ENCODE assay signal across 18 cellular contexts in genomic region chr16:85441890-85442670, GRCh38.
DNase-seq lines count a peak whose midpoint lies in the region; ATAC-seq, FAIRE-seq and TF ChIP-seq lines count a peak whose summit lies in the region.
"Had no signal": no experiment of that assay in that cellular context is flagged by ENCODE, and none has a peak within 500 bp of the region (broad histone marks: within the 10 kb centered on the region; RNA-seq: fewer than 3 reads in every experiment).

No MANE protein-coding gene starts in this region.

- H3K79me2 ChIP-seq in GM12878 (ENCODE audit: control insufficient read depth, insufficient read depth, low read length) = no peaks in the 10 kb centered on the region

- H3K27me3 ChIP-seq in Caco-2 (replicated peaks; ENCODE audit: control insufficient read depth, insufficient read depth, low read length) (no peaks in the 10 kb centered on the region), GM12878 (replicated peaks in 1 of 2; ENCODE audit: control insufficient read depth in 2 of 2, insufficient read depth in 2 of 2, low read length in 1 of 2) (no peaks in the 10 kb centered on the region)

- no peak for TF ChIP-seq RAD21 in GM12878 (IDR thresholded peaks at IDR 0.05; ENCODE audit: insufficient read depth, low read depth, low read length)

- BruUV-seq in Caco-2 (replicated peaks; lab: Mats Ljungman, UMichigan) (no TSS peak), GM12878 (replicated peaks; lab: Mats Ljungman, UMichigan) (no TSS peak)

- DNase-seq in Caco-2 = no peak
- DNase-seq in GM12878 (ENCODE audit: low read depth, low spot score) = no peak
- no peak for DNase-seq in glutamatergic neuron
- no peak for DNase-seq in stimulated activated effector memory CD8-positive, alpha-beta T cell treated with anti-CD3 and anti-CD28 coated beads, Interleukin-12 subunit alpha, Interleukin-12 subunit beta, amount 100 ng/mL, for 72 hours (ENCODE audit: low spot score in 2 of 2)
- DNase-seq in activated CD4-positive, alpha-beta T cell treated with anti-CD3 and anti-CD28 coated beads for 4 hours = no peak
- no peak for DNase-seq in urothelium cell line (ENCODE audit: low spot score)
- DNase-seq: 8988T; CD4-positive, alpha-beta memory T cell; DMS 273 treated with DMSO at 0.1 percent for 48 hours; DMS53; H7 had no signal

- intact Hi-C loops in Caco-2 (cut with micrococcal nuclease; ENCODE audit: unreplicated experiment) (no loop called here), GM12878 (cut with micrococcal nuclease; ENCODE audit: unreplicated experiment) (loop anchor here (1.0 to 10.0 kb wide), 2 partner anchors 113 to 168 kb away; no protein-coding TSS in a partner anchor)

- no peaks in the 10 kb centered on the region for H4K20me1 ChIP-seq in GM12878 (ENCODE audit: control insufficient read depth, insufficient read depth)
- H4K20me1 ChIP-seq: BLaER1 had no signal

- H2AFZ ChIP-seq in GM12878 (ENCODE audit: control insufficient read depth, low read depth, low read length) = no peak overlapping the region
- H2AFZ ChIP-seq: GM23338 had no signal

- H3K4me3 ChIP-seq in Caco-2 (ENCODE audit: low read depth, low read length) = no peak overlapping the region
- H3K4me3 ChIP-seq in GM12878 = no peak overlapping the region
- H3K4me3 ChIP-seq: BLaER1, GM23338 had no signal

- H3K27ac Mint-ChIP-seq in Caco-2 (ENCODE audit: unreplicated experiment) = peak overlapping the region; percentile 74
- H3K27ac Mint-ChIP-seq in glutamatergic neuron (ENCODE audit: unreplicated experiment) = peak overlapping the region; percentile 62
- H3K27ac Mint-ChIP-seq in stimulated activated effector memory CD8-positive, alpha-beta T cell treated with anti-CD3 and anti-CD28 coated beads, Interleukin-12 subunit alpha, Interleukin-12 subunit beta, amount 100 ng/mL, for 72 hours = peak overlapping the region; percentile 54
- H3K27ac Mint-ChIP-seq: GM23338 had no signal

- H3K9me3 Mint-ChIP-seq in Caco-2 (ENCODE audit: unreplicated experiment) = no peaks in the 10 kb centered on the region
- peaks cover 34% of the 10 kb centered on the region for H3K9me3 Mint-ChIP-seq in glutamatergic neuron (ENCODE audit: unreplicated experiment)
- no peaks in the 10 kb centered on the region for H3K9me3 Mint-ChIP-seq in stimulated activated effector memory CD8-positive, alpha-beta T cell treated with anti-CD3 and anti-CD28 coated beads, Interleukin-12 subunit alpha, Interleukin-12 subunit beta, amount 100 ng/mL, for 72 hours
- H3K9me3 Mint-ChIP-seq: CD14-positive monocyte, GM23338 had no signal

- no peak for TF ChIP-seq EP300 in GM12878 (IDR thresholded peaks at IDR 0.05; ENCODE audit: borderline replicate concordance in 1 of 2, control insufficient read depth in 1 of 2, low read depth in 2 of 2, low read length in 2 of 2)

- H3K4me1 ChIP-seq in Caco-2 (peaks cover 45% of the 10 kb centered on the region), GM12878 (ENCODE audit: control insufficient read depth, insufficient read depth, low read length) (no peaks in the 10 kb centered on the region)

- SMC1A ChIA-PET in GM12878 (lab: Charles Lee; ENCODE audit: uncharacterized antibody, unreplicated experiment) = interaction anchor here (0.6 kb wide), 1 partner anchor 1714 kb away, joined by 3 read pairs; no protein-coding TSS in a partner anchor

- CTCF ChIA-PET in Caco-2 (lab: Charles Lee) = interaction anchor here (0.9 kb wide), 1 partner anchor 115 kb away, joined by 3 read pairs; no protein-coding TSS in a partner anchor
- CTCF ChIA-PET in GM12878 (lab: Yijun Ruan, JAX) = interaction anchor here (0.7 to 3.6 kb wide), 11 partner anchors 11 to 233 kb away, joined by 3 to 21 read pairs (median 3); no protein-coding TSS in a partner anchor

- POLR2A ChIA-PET in Caco-2 (lab: Charles Lee) (no interaction called here), GM12878 (lab: Charles Lee) (no interaction called here)

- TF ChIP-seq CTCF in Caco-2 (IDR thresholded peaks at IDR 0.05; ENCODE audit: insufficient read depth in 1 of 2, low read depth in 1 of 2, low read length in 1 of 2, severe bottlenecking in 1 of 2, unreplicated experiment in 1 of 2) (no peak), GM12878 (IDR thresholded peaks at IDR 0.05 in 2 of 3, conservative IDR thresholded peaks at IDR 0.05 in 1 of 3; ENCODE audit: control insufficient read depth in 2 of 3, extremely low read depth in 1 of 3, insufficient read depth in 1 of 3, low read depth in 3 of 3, low read length in 3 of 3) (no peak), glutamatergic neuron (IDR thresholded peaks at IDR 0.05; ENCODE audit: partially characterized antibody, unreplicated experiment) (no peak)

- TF ChIP-seq POLR2A in GM12878 (IDR thresholded peaks at IDR 0.05; ENCODE audit: low read depth, low read length) = no peak

- WGBS in GM12878 (ENCODE audit: insufficient coverage, insufficient replicate concordance, low lambda C conversion rate, missing lambda C conversion rate) = 28% methylated on average over 12 of the region's 12 CpGs

- H3K4me3 Mint-ChIP-seq in Caco-2 (ENCODE audit: unreplicated experiment) (no peak overlapping the region), glutamatergic neuron (ENCODE audit: unreplicated experiment) (peak overlapping the region; percentile 34)
- no peak overlapping the region for H3K4me3 Mint-ChIP-seq in stimulated activated effector memory CD8-positive, alpha-beta T cell treated with anti-CD3 and anti-CD28 coated beads, Interleukin-12 subunit alpha, Interleukin-12 subunit beta, amount 100 ng/mL, for 72 hours
- H3K4me3 Mint-ChIP-seq: CD14-positive monocyte; CD4-positive, alpha-beta memory T cell; GM23338 had no signal

- H3K36me3 ChIP-seq in Caco-2 (ENCODE audit: control insufficient read depth, insufficient read depth, low read length) (no peaks in the 10 kb centered on the region), GM12878 (ENCODE audit: control insufficient read depth in 2 of 2, insufficient read depth in 2 of 2, low read length in 1 of 2) (no peaks in the 10 kb centered on the region)
- H3K36me3 ChIP-seq: BLaER1 had no signal

- H3K27ac ChIP-seq in GM12878 (ENCODE audit: control insufficient read depth, insufficient read depth) = no peak overlapping the region

- no peaks in the 10 kb centered on the region for H3K36me3 Mint-ChIP-seq in Caco-2 (ENCODE audit: insufficient read depth, unreplicated experiment)
- no peaks in the 10 kb centered on the region for H3K36me3 Mint-ChIP-seq in glutamatergic neuron (ENCODE audit: unreplicated experiment)
- no peaks in the 10 kb centered on the region for H3K36me3 Mint-ChIP-seq in stimulated activated effector memory CD8-positive, alpha-beta T cell treated with anti-CD3 and anti-CD28 coated beads, Interleukin-12 subunit alpha, Interleukin-12 subunit beta, amount 100 ng/mL, for 72 hours
- H3K36me3 Mint-ChIP-seq: CD14-positive monocyte; CD4-positive, alpha-beta memory T cell had no signal

- ATAC-seq in GM12878 (no peak), esophagus mucosa (no peak)
- ATAC-seq in stimulated activated effector memory CD8-positive, alpha-beta T cell treated with anti-CD3 and anti-CD28 coated beads, Interleukin-12 subunit alpha, Interleukin-12 subunit beta, amount 100 ng/mL, for 72 hours = no peak
- ATAC-seq: GM23338 had no signal

- H3K27me3 Mint-ChIP-seq in Caco-2 (ENCODE audit: insufficient read depth, unreplicated experiment) = no peaks in the 10 kb centered on the region
- H3K27me3 Mint-ChIP-seq in glutamatergic neuron (ENCODE audit: unreplicated experiment) = peaks cover 23% of the 10 kb centered on the region
- H3K27me3 Mint-ChIP-seq: CD4-positive, alpha-beta memory T cell had no signal

- RAD21 ChIA-PET in GM12878 (lab: Charles Lee; ENCODE audit: unreplicated experiment) = interaction anchor here (0.5 to 1.0 kb wide), 3 partner anchors 168 to 379 kb away, joined by 3 read pairs; no protein-coding TSS in a partner anchor

- H3K4me1 Mint-ChIP-seq in Caco-2 (ENCODE audit: low read depth, unreplicated experiment) (peaks cover 36% of the 10 kb centered on the region), glutamatergic neuron (ENCODE audit: low read depth, unreplicated experiment) (peaks cover 49% of the 10 kb centered on the region)
- no peaks in the 10 kb centered on the region for H3K4me1 Mint-ChIP-seq in stimulated activated effector memory CD8-positive, alpha-beta T cell treated with anti-CD3 and anti-CD28 coated beads, Interleukin-12 subunit alpha, Interleukin-12 subunit beta, amount 100 ng/mL, for 72 hours

- H3K4me2 ChIP-seq in GM12878 (ENCODE audit: control insufficient read depth, insufficient read depth) = no peak overlapping the region
- H3K4me2 ChIP-seq: BLaER1, GM23338 had no signal

- no peak overlapping the region for H3K9ac ChIP-seq in GM12878 (ENCODE audit: control insufficient read depth, insufficient read depth, low read length)
- H3K9ac ChIP-seq: BLaER1 had no signal

- in situ Hi-C loops in GM12878 (cut with MboI) = loop anchor here (25.0 kb wide), 1 partner anchor 170 kb away; the partner anchor contains the start of gene GSE1

- H3K9me3 ChIP-seq in Caco-2 (no peaks in the 10 kb centered on the region), GM12878 (replicated peaks; ENCODE audit: control insufficient read depth, insufficient read depth, low read length) (no peaks in the 10 kb centered on the region)
- H3K9me3 ChIP-seq: BLaER1 had no signal

- FAIRE-seq in GM12878 (lab: Jason Lieb, UNC) (no peak), urothelium cell line (lab: Jason Lieb, UNC) (no peak)
- FAIRE-seq: G401.6, GM12892, GM18507 had no signal

TF ChIP-seq in GM12878, 131 proteins besides CTCF, POLR2A, EP300 and RAD21:
- TF ChIP-seq TAF1 (IDR thresholded peaks at IDR 0.05; ENCODE audit: borderline replicate concordance, low read depth, low read length) (no peak), ZNF24 (IDR thresholded peaks at IDR 0.05) (peak; percentile 88)
